ENCODE assay signal across 14 cellular contexts in genomic region chr10:122847782-122848604, GRCh38. TPM values are rescaled to one million over a fixed set of nuclear protein-coding genes. Genes with fewer than 3 reads are reported as not detected.
DNase-seq lines count a peak whose midpoint lies in the region; ATAC-seq and TF ChIP-seq lines count a peak whose summit lies in the region.
"Had no signal": no experiment of that assay in that cellular context is flagged by ENCODE, and none has a peak within 500 bp of the region (broad histone marks: within the 10 kb centered on the region; RNA-seq: fewer than 3 reads in every experiment).

No MANE protein-coding gene starts in this region.

- TF ChIP-seq POLR2A in body of pancreas (IDR thresholded peaks at IDR 0.05) (no peak), sigmoid colon (IDR thresholded peaks at IDR 0.05) (no peak)

- peaks cover 30% of the 10 kb centered on the region for H3K36me3 Mint-ChIP-seq in activated CD4-positive, alpha-beta T cell treated with anti-CD3 and anti-CD28 coated beads, Interleukin-2, amount 10 ng/mL, durations not matched to agents 7 days and 5 days (ENCODE audit: low read depth)

- no peaks in the 10 kb centered on the region for H3K27me3 ChIP-seq in BLaER1 treated with 17β-estradiol and CSF1 and Interleukin-3, amounts not matched to agents 10 nM and 100 nM
- H3K27me3 ChIP-seq in body of pancreas = no peaks in the 10 kb centered on the region
- H3K27me3 ChIP-seq in sigmoid colon = no peaks in the 10 kb centered on the region

- intact Hi-C loops in body of pancreas (cut with DNase I) = no loop called here
- intact Hi-C loops in sigmoid colon (cut with DNase I) = no loop called here

- ATAC-seq in GM18502 (IDR thresholded peaks at IDR 0.05; ENCODE audit: poor library complexity, unreplicated experiment) (peak; percentile 58), body of pancreas (no peak), SK-N-SH treated with all-trans-retinoic acid at 6 μM for 48 hours (no peak)
- ATAC-seq: esophagus mucosa had no signal

- H4K20me1 ChIP-seq in BLaER1 treated with 17β-estradiol and CSF1 and Interleukin-3, amounts not matched to agents 10 nM and 100 nM = no peaks in the 10 kb centered on the region

- POLR2A ChIA-PET in activated CD4-positive, alpha-beta T cell treated with anti-CD3 and anti-CD28 coated beads, Interleukin-2, amount 10 ng/mL, durations not matched to agents 7 days and 5 days (lab: Charles Lee) = no interaction called here

- peaks cover 0 to 8% (median 0%) of the 10 kb centered on the region in 11 experiments; a peak in 1 of 22 replicates for H3K36me3 ChIP-seq in BLaER1 treated with 17β-estradiol and CSF1 and Interleukin-3, amounts not matched to agents 10 nM and 100 nM
- H3K36me3 ChIP-seq in body of pancreas (replicated peaks in 1 of 2; ENCODE audit: insufficient read depth in 1 of 2, low read depth in 2 of 2) = peaks cover 0 to under 1% of the 10 kb centered on the region in 2 donors
- H3K36me3 ChIP-seq in sigmoid colon = peaks cover 0 to 8% (median 1%) of the 10 kb centered on the region in 4 donors

- peak overlapping the region in 8 of 11 experiments; percentile 22 to 80 (median 62); a peak in 16 of 22 replicates for H3K27ac ChIP-seq in BLaER1 treated with 17β-estradiol and CSF1 and Interleukin-3, amounts not matched to agents 10 nM and 100 nM
- peak overlapping the region; percentile 57 to 93 (median 84) for H3K27ac ChIP-seq in body of pancreas
- H3K27ac ChIP-seq in sigmoid colon = no peak overlapping the region

- peaks cover 7% of the 10 kb centered on the region for H3K9me3 Mint-ChIP-seq in activated CD4-positive, alpha-beta T cell treated with anti-CD3 and anti-CD28 coated beads, Interleukin-2, amount 10 ng/mL, durations not matched to agents 7 days and 5 days

- TF ChIP-seq CTCF in body of pancreas (IDR thresholded peaks at IDR 0.05) = no peak
- no peak for TF ChIP-seq CTCF in sigmoid colon (IDR thresholded peaks at IDR 0.05)

- no peak overlapping the region; a peak in 1 of 20 replicates for H3K4me3 ChIP-seq in BLaER1 treated with 17β-estradiol and CSF1 and Interleukin-3, amounts not matched to agents 10 nM and 100 nM
- H3K4me3 ChIP-seq in body of pancreas = no peak overlapping the region
- H3K4me3 ChIP-seq in sigmoid colon = no peak overlapping the region

- H3K4me1 ChIP-seq in BLaER1 treated with 17β-estradiol and CSF1 and Interleukin-3, amounts not matched to agents 10 nM and 100 nM = peaks cover 13 to 60% (median 54%) of the 10 kb centered on the region in 10 experiments
- H3K4me1 ChIP-seq in body of pancreas (peaks cover 67% of the 10 kb centered on the region), sigmoid colon (peaks cover 0 to 8% (median 0%) of the 10 kb centered on the region in 4 donors)

- peak overlapping the region in 6 of 11 experiments; percentile 6 to 68 (median 36); a peak in 7 of 22 replicates for H3K9ac ChIP-seq in BLaER1 treated with 17β-estradiol and CSF1 and Interleukin-3, amounts not matched to agents 10 nM and 100 nM

- CTCF ChIA-PET in activated CD4-positive, alpha-beta T cell treated with anti-CD3 and anti-CD28 coated beads, Interleukin-2, amount 10 ng/mL, durations not matched to agents 7 days and 5 days (lab: Charles Lee) = no interaction called here

- H3K4me1 Mint-ChIP-seq in activated CD4-positive, alpha-beta T cell treated with anti-CD3 and anti-CD28 coated beads, Interleukin-2, amount 10 ng/mL, durations not matched to agents 7 days and 5 days = peaks cover 6% of the 10 kb centered on the region

- no peak overlapping the region for H3K4me3 Mint-ChIP-seq in activated CD4-positive, alpha-beta T cell treated with anti-CD3 and anti-CD28 coated beads, Interleukin-2, amount 10 ng/mL, durations not matched to agents 7 days and 5 days
- H3K4me3 Mint-ChIP-seq: stimulated activated naive CD8-positive, alpha-beta T cell treated with anti-CD3 and anti-CD28 coated beads, Interleukin-15, Interleukin-2, amounts not matched to agents 100 ng/mL and 50 ng/mL, for 24 hours had no signal

- H3K27me3 Mint-ChIP-seq in activated CD4-positive, alpha-beta T cell treated with anti-CD3 and anti-CD28 coated beads, Interleukin-2, amount 10 ng/mL, durations not matched to agents 7 days and 5 days = no peaks in the 10 kb centered on the region
- H3K27me3 Mint-ChIP-seq: stimulated activated naive CD8-positive, alpha-beta T cell treated with anti-CD3 and anti-CD28 coated beads, Interleukin-15, Interleukin-2, amounts not matched to agents 100 ng/mL and 50 ng/mL, for 24 hours had no signal

- WGBS in body of pancreas, 2 donors = 67 to 80% methylated on average over 7 to 12 of the region's 12 CpGs
- 74 to 90% methylated on average over 12 of the region's 12 CpGs for whole genome bisulfite sequencing in sigmoid colon, 2 donors

- TF ChIP-seq EP300 in sigmoid colon (IDR thresholded peaks at IDR 0.05) = no peak

- peaks cover 10 to 45% (median 30%) of the 10 kb centered on the region in 11 experiments; a peak in 19 of 22 replicates for H3K9me3 ChIP-seq in BLaER1 treated with 17β-estradiol and CSF1 and Interleukin-3, amounts not matched to agents 10 nM and 100 nM (replicated peaks in 1 of 11)
- H3K9me3 ChIP-seq in body of pancreas = no peaks in the 10 kb centered on the region
- no peaks in the 10 kb centered on the region for H3K9me3 ChIP-seq in sigmoid colon

- peak; percentile 82 for DNase-seq in NCI-H2029 (lab: John Stamatoyannopoulos, UW)
- DNase-seq in body of pancreas = peak in 3 of 4 donors; percentile 41 to 52 (median 49)
- DNase-seq in NCI-H2227 treated with DMSO at 0.1 percent for 48 hours (lab: John Stamatoyannopoulos, UW) = no peak
- DNase-seq in activated CD4-positive, alpha-beta T cell treated with anti-CD3 and anti-CD28 coated beads, Interleukin-2, amount 10 ng/mL, durations not matched to agents 7 days and 5 days = no peak
- DNase-seq in sigmoid colon = no peak
- DNase-seq: activated CD4-positive, alpha-beta T cell treated with anti-CD3 and anti-CD28 coated beads, Interleukin-2, amount 50 U/mL, for 4 hours; mesendoderm; NCI-H774; stimulated activated CD4-positive, alpha-beta T cell treated with anti-CD3 and anti-CD28 coated beads, Interleukin-2, amount 100 ng/mL, for 48 hours had no signal

- H3K4me2 ChIP-seq in BLaER1 treated with 17β-estradiol and CSF1 and Interleukin-3, amounts not matched to agents 10 nM and 100 nM = peak overlapping the region; percentile 19 to 88 (median 74); a peak in 21 of 22 replicates

- H3K27ac Mint-ChIP-seq in activated CD4-positive, alpha-beta T cell treated with anti-CD3 and anti-CD28 coated beads, Interleukin-2, amount 10 ng/mL, durations not matched to agents 7 days and 5 days = no peak overlapping the region

TF ChIP-seq in SK-N-SH treated with all-trans-retinoic acid at 6 μM for 48 hours, 23 proteins besides CTCF, POLR2A, EP300 and RAD21:
- TF ChIP-seq OSR1 (CRISPR knock-in tag; IDR thresholded peaks at IDR 0.05) (no peak), PATZ1 (CRISPR knock-in tag; IDR thresholded peaks at IDR 0.05; ENCODE audit: borderline replicate concordance) (no peak), BACH2 (CRISPR knock-in tag; IDR thresholded peaks at IDR 0.05; ENCODE audit: borderline replicate concordance) (no peak), SNAI2 (CRISPR knock-in tag; IDR thresholded peaks at IDR 0.05) (no peak), ZNF70 (CRISPR knock-in tag; IDR thresholded peaks at IDR 0.05) (no peak), ZNF565 (CRISPR knock-in tag; conservative IDR thresholded peaks at IDR 0.05; ENCODE audit: low read depth) (no peak), ZFP30 (CRISPR knock-in tag; IDR thresholded peaks at IDR 0.05) (no peak), TOX (CRISPR knock-in tag; IDR thresholded peaks at IDR 0.05; ENCODE audit: borderline replicate concordance) (no peak), CSDC2 (CRISPR knock-in tag; IDR thresholded peaks at IDR 0.05) (no peak), ZC3H10 (CRISPR knock-in tag; IDR thresholded peaks at IDR 0.05) (no peak), RARB (CRISPR knock-in tag; IDR thresholded peaks at IDR 0.05) (no peak), PPARA (CRISPR knock-in tag; IDR thresholded peaks at IDR 0.05; ENCODE audit: borderline replicate concordance) (no peak)
TF ChIP-seq in SK-N-SH treated with all-trans-retinoic acid at 6 μM for 48 hours: peak in this region for 0.

RNA-seq across cellular contexts. Expression of gene CUZD1, which starts 2.3 kb away (rescaled TPM):
- total RNA-seq in body of pancreas = 100 to 1,000 TPM; 225 to 837 TPM
- 1 to 10 TPM; 2.4 to 3.4 TPM for total RNA-seq in activated CD4-positive, alpha-beta T cell treated with anti-CD3 and anti-CD28 coated beads, Interleukin-2, amount 10 ng/mL, durations not matched to agents 7 days and 5 days
- under 1 TPM in 2 of 4 donors, not detected in 2; 0.36 to 0.66 TPM for total RNA-seq in sigmoid colon
- 1 to 10 TPM in 1 of 3 donors, under 1 TPM in 1, not detected in 1; 0.54 to 4.2 TPM for polyA plus RNA-seq in sigmoid colon

RNA-seq across cellular contexts. Expression of gene FAM24B, which starts 31.4 kb away (rescaled TPM):
- total RNA-seq in body of pancreas (1 to 10 TPM; 4.3 to 7.0 TPM), sigmoid colon (1 to 10 TPM in 1 of 4 donors, under 1 TPM in 1, not detected in 2; 0.99 to 4.2 TPM)
- total RNA-seq in activated CD4-positive, alpha-beta T cell treated with anti-CD3 and anti-CD28 coated beads, Interleukin-2, amount 10 ng/mL, durations not matched to agents 7 days and 5 days = 10 to 100 TPM; 12.1 to 13.9 TPM
- 1 to 10 TPM in 2 of 3 donors, not detected in 1; 4.4 to 4.6 TPM for polyA plus RNA-seq in sigmoid colon

Comparison
In these comparisons a context has a peak if more than half of its experiments do, and no peak if none do; other contexts are left out.
1. H3K27ac ChIP-seq: peak in BLaER1 treated with 17β-estradiol and CSF1 and Interleukin-3, amounts not matched to agents 10 nM and 100 nM (8 of 11) and body of pancreas (4 of 4); none in sigmoid colon (0 of 4).
2. DNase-seq: peak in NCI-H2029 (single experiment) and body of pancreas (3 of 4); none in NCI-H2227 treated with DMSO at 0.1 percent for 48 hours (single experiment), activated CD4-positive, alpha-beta T cell treated with anti-CD3 and anti-CD28 coated beads, Interleukin-2, amount 10 ng/mL, durations not matched to agents 7 days and 5 days (single experiment) and sigmoid colon (single experiment).
3. RNA of gene CUZD1, which starts 2.3 kb away (total RNA-seq): 225 to 837 TPM in body of pancreas; 2.4 to 3.4 TPM in activated CD4-positive, alpha-beta T cell treated with anti-CD3 and anti-CD28 coated beads, Interleukin-2, amount 10 ng/mL, durations not matched to agents 7 days and 5 days and 0.36 to 0.66 TPM in sigmoid colon; every median in the first group is over 10 times any median in the second.